12 cellular contexts compared by ENCODE assay signal in the genomic region with DNA sequence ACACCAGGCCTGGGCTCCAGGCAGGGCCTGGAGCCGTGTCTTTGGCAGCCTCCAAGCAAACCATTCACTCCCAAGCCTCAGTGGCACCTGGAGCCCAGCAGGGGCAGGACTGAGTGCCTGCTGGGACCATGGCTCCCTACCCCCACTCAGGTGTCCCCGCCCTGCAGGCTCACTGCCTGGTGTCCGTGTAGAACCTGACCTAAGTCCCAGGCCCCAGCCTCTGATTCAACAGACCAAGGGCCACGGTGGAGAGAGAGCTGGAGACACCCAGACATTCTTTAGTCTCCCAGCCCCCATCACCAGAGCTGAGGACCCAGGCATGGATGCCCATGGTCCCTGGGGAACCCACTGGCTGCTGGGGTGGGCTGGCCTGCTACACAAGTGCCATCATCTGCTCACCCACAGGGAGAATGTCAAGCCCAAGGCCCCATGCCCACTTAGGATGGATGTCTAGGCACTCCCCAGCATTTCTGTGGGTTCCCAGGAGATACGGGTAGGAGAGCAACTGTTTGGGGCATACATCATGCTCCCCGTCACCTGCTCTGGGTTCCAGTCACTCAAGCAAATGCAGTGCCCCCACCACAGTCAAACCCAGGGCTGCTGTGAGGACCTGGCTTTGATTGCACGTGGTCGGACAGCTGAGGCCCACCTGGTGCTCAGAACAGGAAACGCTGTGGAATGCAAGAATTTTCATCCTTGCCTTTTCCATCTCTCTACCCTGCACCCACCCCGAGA. TPM values are rescaled to one million over a fixed set of nuclear protein-coding genes. Genes with fewer than 3 reads are reported as not detected.
A peak's percentile ranks its signal among the peaks of the same experiment; 100 is the strongest.
DNase-seq lines count a peak whose midpoint lies in the region; ATAC-seq, FAIRE-seq and TF ChIP-seq lines count a peak whose summit lies in the region.
"Had no signal": no experiment of that assay in that cellular context is flagged by ENCODE, and none has a peak within 500 bp of the region (broad histone marks: within the 10 kb centered on the region; RNA-seq: fewer than 3 reads in every experiment).

No MANE protein-coding gene starts in this region.

- intact Hi-C loops in naive thymus-derived CD4-positive, alpha-beta T cell (cut with micrococcal nuclease) = loop anchor here in 1 of 2 donors (5.0 kb wide), 1 partner anchor 44 kb away; a partner anchor contains a TSS
- intact Hi-C loops in right cardiac atrium (cut with DNase I) (no loop called here), esophagus squamous epithelium (cut with DNase I) (no loop called here)

- 75% methylated on average over 10 of the region's 10 CpGs for WGBS in right cardiac atrium
- 85% methylated on average over 5 to 7 of the region's 10 CpGs for WGBS in esophagus squamous epithelium, 2 donors

- no peak for TF ChIP-seq POLR2A in esophagus squamous epithelium (IDR thresholded peaks at IDR 0.05)

- no peak overlapping the region for H3K9ac ChIP-seq in astrocyte (ENCODE audit: low read length)

- H2AFZ ChIP-seq in astrocyte (ENCODE audit: low read depth, low read length) = no peak overlapping the region

- H3K4me2 ChIP-seq in astrocyte (ENCODE audit: low read length) = peak overlapping the region; percentile 58

- H4K20me1 ChIP-seq in astrocyte (ENCODE audit: insufficient read depth, low read length) = peaks cover 16% of the 10 kb centered on the region

- no peaks in the 10 kb centered on the region for H3K9me3 ChIP-seq in CD8-positive, alpha-beta memory T cell (ENCODE audit: low read length)
- H3K9me3 ChIP-seq in astrocyte (ENCODE audit: insufficient read depth, low read depth, low read length) = no peaks in the 10 kb centered on the region
- no peaks in the 10 kb centered on the region for H3K9me3 ChIP-seq in naive thymus-derived CD4-positive, alpha-beta T cell (ENCODE audit: control insufficient read depth in 2 of 3, low read length in 3 of 3)
- H3K9me3 ChIP-seq in right cardiac atrium (ENCODE audit: control insufficient read depth, low read length) = no peaks in the 10 kb centered on the region
- H3K9me3 ChIP-seq in esophagus squamous epithelium = peaks cover 0 to 2% (median under 1%) of the 10 kb centered on the region in 3 donors

- H3K36me3 Mint-ChIP-seq in CD8-positive, alpha-beta memory T cell = peaks cover 8 to 70% (median 15%) of the 10 kb centered on the region in 3 donors
- H3K36me3 Mint-ChIP-seq in astrocyte (ENCODE audit: low read depth, unreplicated experiment) = peaks cover 4% of the 10 kb centered on the region
- peaks cover 0 to 32% (median 15%) of the 10 kb centered on the region in 5 donors for H3K36me3 Mint-ChIP-seq in naive thymus-derived CD4-positive, alpha-beta T cell

- H3K4me3 Mint-ChIP-seq in CD8-positive, alpha-beta memory T cell = no peak overlapping the region
- H3K4me3 Mint-ChIP-seq in astrocyte (ENCODE audit: unreplicated experiment) = peak overlapping the region; percentile 60
- H3K4me3 Mint-ChIP-seq in naive thymus-derived CD4-positive, alpha-beta T cell = no peak overlapping the region

- H3K27ac ChIP-seq in CD8-positive, alpha-beta memory T cell (ENCODE audit: low read depth, low read length) = no peak overlapping the region
- H3K27ac ChIP-seq in astrocyte (ENCODE audit: low read depth, low read length) (no peak overlapping the region), right cardiac atrium (ENCODE audit: low read length) (no peak overlapping the region), esophagus squamous epithelium (no peak overlapping the region)
- H3K27ac ChIP-seq in naive thymus-derived CD4-positive, alpha-beta T cell (ENCODE audit: low read depth, low read length) = no peak overlapping the region
- H3K27ac ChIP-seq: VCaP had no signal

- H3K27ac Mint-ChIP-seq in CD8-positive, alpha-beta memory T cell = peak overlapping the region in 7 of 8 donors; percentile 13 to 84 (median 54)
- peak overlapping the region; percentile 83 for H3K27ac Mint-ChIP-seq in astrocyte (ENCODE audit: unreplicated experiment)
- H3K27ac Mint-ChIP-seq in naive thymus-derived CD4-positive, alpha-beta T cell = peak overlapping the region in 8 of 9 donors; percentile 4 to 89 (median 74)

- ATAC-seq in naive thymus-derived CD4-positive, alpha-beta T cell = no peak
- no peak for ATAC-seq in right cardiac atrium

- H3K4me3 ChIP-seq in CD8-positive, alpha-beta memory T cell (ENCODE audit: low read length) = no peak overlapping the region
- H3K4me3 ChIP-seq in astrocyte (ENCODE audit: insufficient read depth, low read depth, low read length) (no peak overlapping the region), right cardiac atrium (ENCODE audit: low read length) (no peak overlapping the region), esophagus squamous epithelium (no peak overlapping the region)
- H3K4me3 ChIP-seq in naive thymus-derived CD4-positive, alpha-beta T cell (ENCODE audit: low read length) = no peak overlapping the region

- no peaks in the 10 kb centered on the region for H3K79me2 ChIP-seq in astrocyte (ENCODE audit: insufficient read depth, low read length)

- H3K27me3 Mint-ChIP-seq in CD8-positive, alpha-beta memory T cell = no peaks in the 10 kb centered on the region
- H3K27me3 Mint-ChIP-seq in astrocyte (ENCODE audit: low read depth, unreplicated experiment) = peaks cover 3% of the 10 kb centered on the region
- H3K27me3 Mint-ChIP-seq in naive thymus-derived CD4-positive, alpha-beta T cell = no peaks in the 10 kb centered on the region

- FAIRE-seq in astrocyte (lab: Jason Lieb, UNC) = no peak
- FAIRE-seq: GM18507, islet of Langerhans had no signal

- no peaks in the 10 kb centered on the region for H3K27me3 ChIP-seq in CD8-positive, alpha-beta memory T cell (ENCODE audit: insufficient read depth, low read length, poor library complexity, severe bottlenecking)
- H3K27me3 ChIP-seq in astrocyte (ENCODE audit: insufficient read depth, low read length) (no peaks in the 10 kb centered on the region), right cardiac atrium (ENCODE audit: control insufficient read depth, insufficient read depth) (no peaks in the 10 kb centered on the region), esophagus squamous epithelium (no peaks in the 10 kb centered on the region)
- no peaks in the 10 kb centered on the region for H3K27me3 ChIP-seq in naive thymus-derived CD4-positive, alpha-beta T cell (ENCODE audit: control insufficient read depth in 2 of 2, insufficient read depth in 2 of 2, low read length in 2 of 2)

- H3K36me3 ChIP-seq in CD8-positive, alpha-beta memory T cell (ENCODE audit: insufficient read depth, low read length) = peaks cover 13% of the 10 kb centered on the region
- H3K36me3 ChIP-seq in astrocyte (ENCODE audit: insufficient read depth, low read length) = no peaks in the 10 kb centered on the region
- peaks cover 0 to 40% (median 8%) of the 10 kb centered on the region in 3 experiments for H3K36me3 ChIP-seq in naive thymus-derived CD4-positive, alpha-beta T cell (ENCODE audit: control insufficient read depth in 2 of 3, insufficient read depth in 3 of 3, low read length in 3 of 3)
- peaks cover 0 to 13% (median 0%) of the 10 kb centered on the region in 3 donors for H3K36me3 ChIP-seq in esophagus squamous epithelium

- CTCF ChIA-PET in CD8-positive, alpha-beta memory T cell (lab: Charles Lee) = interaction anchor here (1.1 to 1.4 kb wide), 3 partner anchors 15 to 22 kb away, joined by 3 to 4 read pairs (median 3); no protein-coding TSS in a partner anchor
- CTCF ChIA-PET in naive thymus-derived CD4-positive, alpha-beta T cell (lab: Charles Lee) = no interaction called here

- no peaks in the 10 kb centered on the region for H3K4me1 ChIP-seq in CD8-positive, alpha-beta memory T cell (ENCODE audit: insufficient read depth, low read length)
- H3K4me1 ChIP-seq in astrocyte (ENCODE audit: insufficient read depth, low read length) = peaks cover 34% of the 10 kb centered on the region
- no peaks in the 10 kb centered on the region for H3K4me1 ChIP-seq in naive thymus-derived CD4-positive, alpha-beta T cell (ENCODE audit: control insufficient read depth in 2 of 2, insufficient read depth in 2 of 2, low read length in 2 of 2)
- H3K4me1 ChIP-seq in right cardiac atrium (ENCODE audit: control insufficient read depth, insufficient read depth, low read length) = peaks cover 3% of the 10 kb centered on the region
- peaks cover 0 to 57% (median 12%) of the 10 kb centered on the region in 3 donors for H3K4me1 ChIP-seq in esophagus squamous epithelium

- no peak for DNase-seq in CD8-positive, alpha-beta memory T cell
- peak; percentile 26 for DNase-seq in HT1080 (ENCODE audit: low read depth)
- no peak for DNase-seq in astrocyte (ENCODE audit: low read depth)
- no peak for DNase-seq in naive thymus-derived CD4-positive, alpha-beta T cell
- no peak for DNase-seq in right cardiac atrium
- no peak for DNase-seq in esophagus squamous epithelium (lab: John Stamatoyannopoulos, UW)
- no peak for DNase-seq in stimulated activated CD4-positive, alpha-beta T cell treated with anti-CD3 and anti-CD28 coated beads, Interleukin-4, amount 100 ng/mL, for 1 hour
- no peak for DNase-seq in RPMI8226
- DNase-seq: NCI-H1048 had no signal

- no peak for TF ChIP-seq CTCF in astrocyte (IDR thresholded peaks at IDR 0.05; ENCODE audit: insufficient read depth, low read depth, low read length)
- no peak for TF ChIP-seq CTCF in esophagus squamous epithelium (IDR thresholded peaks at IDR 0.05)

- POLR2A ChIA-PET in CD8-positive, alpha-beta memory T cell (lab: Charles Lee) = no interaction called here
- POLR2A ChIA-PET in naive thymus-derived CD4-positive, alpha-beta T cell (lab: Charles Lee) = interaction anchor here (0.7 kb wide), 1 partner anchor 42 kb away, joined by 3 read pairs; no protein-coding TSS in a partner anchor

- H3K4me1 Mint-ChIP-seq in CD8-positive, alpha-beta memory T cell = peaks cover 15 to 18% (median 17%) of the 10 kb centered on the region in 3 donors
- peaks cover 31% of the 10 kb centered on the region for H3K4me1 Mint-ChIP-seq in astrocyte (ENCODE audit: low read depth, unreplicated experiment)
- H3K4me1 Mint-ChIP-seq in naive thymus-derived CD4-positive, alpha-beta T cell = peaks cover 5 to 22% (median 10%) of the 10 kb centered on the region in 7 donors

- H3K9me3 Mint-ChIP-seq in CD8-positive, alpha-beta memory T cell = no peaks in the 10 kb centered on the region
- peaks cover 5% of the 10 kb centered on the region for H3K9me3 Mint-ChIP-seq in astrocyte (ENCODE audit: unreplicated experiment)
- peaks cover 0 to 2% (median 0%) of the 10 kb centered on the region in 11 donors for H3K9me3 Mint-ChIP-seq in naive thymus-derived CD4-positive, alpha-beta T cell

RNA-seq across cellular contexts. Expression of a gene that starts 42.9 kb away (rescaled TPM):
- 10 to 100 TPM; 32.0 to 34.2 TPM for total RNA-seq in CD8-positive, alpha-beta memory T cell
- 19.5 TPM for polyA plus RNA-seq in CD8-positive, alpha-beta memory T cell
- 53.0 and 59.4 TPM in 2 replicates for total RNA-seq in HT1080 (2014; rRNA removed; shearing (Covaris generic))
- polyA plus RNA-seq in HT1080 (2015; cell fraction: cytosol; rRNA removed) = 26.8 and 31.3 TPM in 2 replicates
- polyA plus RNA-seq in HT1080 (2015; cell fraction: nucleus; rRNA removed) = 68.3 and 74.9 TPM in 2 replicates
- total RNA-seq in astrocyte = 30.7 and 31.6 TPM in 2 replicates
- total RNA-seq in naive thymus-derived CD4-positive, alpha-beta T cell = 100 to 1,000 TPM in 1 of 5 experiments, 10 to 100 TPM in 4; 61.7 to 115 (median 83.3) TPM
- 10 to 100 TPM; 16.0 to 21.9 TPM for polyA plus RNA-seq in naive thymus-derived CD4-positive, alpha-beta T cell
- total RNA-seq in right cardiac atrium = 10 to 100 TPM; 16.2 to 18.8 (median 17.9) TPM
- 7.9 TPM for polyA plus RNA-seq in right cardiac atrium
- 10 to 100 TPM; 12.3 to 38.0 (median 22.8) TPM for total RNA-seq in esophagus squamous epithelium
